In genomic region chr2:40412456-40412855, GRCh38 we compare ENCODE assay signal across 22 cellular contexts. TPM values are rescaled to one million over a fixed set of nuclear protein-coding genes. Genes with fewer than 3 reads are reported as not detected.
DNase-seq lines count a peak whose midpoint lies in the region; ATAC-seq and TF ChIP-seq lines count a peak whose summit lies in the region.
"Had no signal": no experiment of that assay in that cellular context is flagged by ENCODE, and none has a peak within 500 bp of the region (broad histone marks: within the 10 kb centered on the region; RNA-seq: fewer than 3 reads in every experiment).

No MANE protein-coding gene starts in this region.

- peak; percentile 11 for DNase-seq in AG08395 (ENCODE audit: low spot score)
- DNase-seq in HT-29 (ENCODE audit: low spot score): peak; percentile 40
- peak; percentile 42 for DNase-seq in glomerular visceral epithelial cell (ENCODE audit: extremely low spot score)
- no peak for DNase-seq in activated effector memory CD4-positive, alpha-beta T cell treated with Interleukin-2 at 50 U/mL for 16 hours
- no peak for DNase-seq in ecto neural progenitor cell (ENCODE audit: low spot score)
- DNase-seq: activated CD4-positive, alpha-beta memory T cell treated with anti-CD3 and anti-CD28 coated beads, Interleukin-2, amount 10 ng/mL, durations not matched to agents 7 days and 5 days; activated CD4-positive, CD25-positive, alpha-beta regulatory T cell; activated naive CD4-positive, alpha-beta T cell; activated T-cell treated with anti-CD3 and anti-CD28 coated beads for 4 hours; amniotic stem cell; CD4-positive, alpha-beta T cell; DMS79 treated with DMSO at 0.1 percent for 48 hours; effector CD4-positive, alpha-beta T cell; left lung; midbrain; NCI-H187 treated with DMSO at 0.1 percent for 48 hours; NCI-H345; nephron progenitor cell had no signal

- peak; percentile 69 for ATAC-seq in SK-N-SH treated with all-trans-retinoic acid at 6 μM for 48 hours
- ATAC-seq in GM18861 (IDR thresholded peaks at IDR 0.05; ENCODE audit: unreplicated experiment): no peak
- no peak for ATAC-seq in GM18520 (IDR thresholded peaks at IDR 0.05; ENCODE audit: unreplicated experiment)
- ATAC-seq: left lung, sciatic nerve had no signal

TF ChIP-seq in SK-N-SH treated with all-trans-retinoic acid at 6 μM for 48 hours, 23 proteins besides CTCF, POLR2A, EP300 and RAD21:
- peak; percentile 49 for TF ChIP-seq ISL1 (CRISPR knock-in tag; IDR thresholded peaks at IDR 0.05)
- no peak for TF ChIP-seq ZNF70 (CRISPR knock-in tag; IDR thresholded peaks at IDR 0.05)
- no peak for TF ChIP-seq ZFP3 (CRISPR knock-in tag; IDR thresholded peaks at IDR 0.05)
- no peak for TF ChIP-seq TCF4 (CRISPR knock-in tag; IDR thresholded peaks at IDR 0.05; ENCODE audit: borderline replicate concordance)
- TF ChIP-seq, protein P1, sequence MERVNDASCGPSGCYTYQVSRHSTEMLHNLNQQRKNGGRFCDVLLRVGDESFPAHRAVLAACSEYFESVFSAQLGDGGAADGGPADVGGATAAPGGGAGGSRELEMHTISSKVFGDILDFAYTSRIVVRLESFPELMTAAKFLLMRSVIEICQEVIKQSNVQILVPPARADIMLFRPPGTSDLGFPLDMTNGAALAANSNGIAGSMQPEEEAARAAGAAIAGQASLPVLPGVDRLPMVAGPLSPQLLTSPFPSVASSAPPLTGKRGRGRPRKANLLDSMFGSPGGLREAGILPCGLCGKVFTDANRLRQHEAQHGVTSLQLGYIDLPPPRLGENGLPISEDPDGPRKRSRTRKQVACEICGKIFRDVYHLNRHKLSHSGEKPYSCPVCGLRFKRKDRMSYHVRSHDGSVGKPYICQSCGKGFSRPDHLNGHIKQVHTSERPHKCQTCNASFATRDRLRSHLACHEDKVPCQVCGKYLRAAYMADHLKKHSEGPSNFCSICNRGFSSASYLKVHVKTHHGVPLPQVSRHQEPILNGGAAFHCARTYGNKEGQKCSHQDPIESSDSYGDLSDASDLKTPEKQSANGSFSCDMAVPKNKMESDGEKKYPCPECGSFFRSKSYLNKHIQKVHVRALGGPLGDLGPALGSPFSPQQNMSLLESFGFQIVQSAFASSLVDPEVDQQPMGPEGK (CRISPR knock-in tag; IDR thresholded peaks at IDR 0.05; ENCODE audit: borderline replicate concordance): no peak
- TF ChIP-seq ZC3H10 (CRISPR knock-in tag; IDR thresholded peaks at IDR 0.05): no peak

RNA-seq across cellular contexts. Expression of gene SLC8A1, which starts 39.4 kb away (rescaled TPM):
- total RNA-seq in HT-29 (2014; rRNA removed; shearing (Covaris generic)): 0.10 and 0.16 TPM in 2 replicates

Comparison
In these comparisons a context has a peak if more than half of its experiments do, and no peak if none do; other contexts are left out.
1. DNase-seq: peak in AG08395 (single experiment), HT-29 (single experiment) and glomerular visceral epithelial cell (single experiment); none in activated effector memory CD4-positive, alpha-beta T cell treated with Interleukin-2 at 50 U/mL for 16 hours (single experiment) and ecto neural progenitor cell (single experiment).